Comparison of ENCODE assay signal across 8 cellular contexts in the genomic region with DNA sequence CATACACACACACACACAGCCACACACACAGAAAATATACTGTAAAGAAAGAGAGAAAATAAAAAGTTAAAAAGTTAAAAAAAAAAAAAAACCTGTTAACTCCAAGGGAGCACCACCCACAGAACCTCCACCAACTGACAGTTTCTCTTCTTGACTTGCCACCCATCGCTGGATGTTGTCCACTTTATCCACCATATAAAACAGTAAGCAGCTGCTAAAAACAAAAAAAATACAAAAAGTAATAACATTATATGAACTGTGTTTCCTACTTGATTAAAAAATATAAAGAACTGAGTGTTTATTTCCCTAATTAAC. TPM values are rescaled to one million over a fixed set of nuclear protein-coding genes. Genes with fewer than 3 reads are reported as not detected.
A peak's percentile ranks its signal among the peaks of the same experiment; 100 is the strongest.
DNase-seq lines count a peak whose midpoint lies in the region; ATAC-seq, FAIRE-seq and TF ChIP-seq lines count a peak whose summit lies in the region.

No MANE protein-coding gene starts in this region.

- TF ChIP-seq CTCF in GM06990 (IDR thresholded peaks at IDR 0.05; ENCODE audit: insufficient read depth, low read length, poor library complexity, severe bottlenecking), result no peak
- TF ChIP-seq CTCF in RWPE1 (conservative IDR thresholded peaks at IDR 0.05; ENCODE audit: low read depth), result no peak
- no peak for TF ChIP-seq CTCF in esophagus squamous epithelium (IDR thresholded peaks at IDR 0.05)

- no peak for TF ChIP-seq POLR2A in esophagus squamous epithelium (IDR thresholded peaks at IDR 0.05)

- ATAC-seq in HG03520 (IDR thresholded peaks at IDR 0.05; ENCODE audit: unreplicated experiment), result no peak

- DNase-seq in GM06990 (ENCODE audit: extremely low read depth, insufficient read length) (no peak), RWPE1 (ENCODE audit: low spot score) (no peak), esophagus squamous epithelium (lab: John Stamatoyannopoulos, UW) (no peak), GDM1 (lab: John Stamatoyannopoulos, UW) (no peak), GM19239 (ENCODE audit: insufficient read length, low spot score) (no peak)
- DNase-seq in stimulated activated CD4-positive, alpha-beta T cell treated with anti-CD3 and anti-CD28 coated beads, Interleukin-2, amount 100 ng/mL, for 48 hours, result no peak

- no peaks in the 10 kb centered on the region for H3K27me3 ChIP-seq in GM06990 (replicated peaks; ENCODE audit: control insufficient read depth, insufficient read depth, low read length)
- H3K27me3 ChIP-seq in esophagus squamous epithelium, result no peaks in the 10 kb centered on the region
- no peaks in the 10 kb centered on the region for H3K27me3 ChIP-seq in rectal smooth muscle tissue (ENCODE audit: control insufficient read depth, insufficient read depth, low read length)

- POLR2A ChIA-PET in RWPE1 (lab: Yijun Ruan, JAX; ENCODE audit: low non-redundant PET), result no interaction called here

- H3K9me3 ChIP-seq in esophagus squamous epithelium, result no peaks in the 10 kb centered on the region

- CTCF ChIA-PET in RWPE1 (lab: Yijun Ruan, JAX), result interaction anchor here (0.8 to 1.5 kb wide), 3 partner anchors 10 to 29 kb away, joined by 3 to 4 read pairs (median 4); no protein-coding TSS in a partner anchor

- peak overlapping the region; percentile 72 for H3K9ac ChIP-seq in rectal smooth muscle tissue (ENCODE audit: low read length)

- H3K27ac ChIP-seq in RWPE1 (peak overlapping the region; percentile 95), esophagus squamous epithelium (peak overlapping the region in 3 of 4 donors; percentile 92 to 97 (median 96)), rectal smooth muscle tissue (ENCODE audit: low read depth, low read length) (peak overlapping the region; percentile 90)

- intact Hi-C loops in esophagus squamous epithelium (cut with DNase I), result no loop called here

- H3K4me3 ChIP-seq in GM06990 (replicated peaks; ENCODE audit: low read depth, low read length) (peak overlapping the region; percentile 84), esophagus squamous epithelium (peak overlapping the region; percentile 54 to 93 (median 86)), rectal smooth muscle tissue (ENCODE audit: low read length) (peak overlapping the region; percentile 71)

- WGBS in esophagus squamous epithelium, 2 donors, result 27 to 39% methylated on average over 1 of the region's 1 CpG

- FAIRE-seq in GM19239 (lab: Jason Lieb, UNC), result no peak

- H3K36me3 ChIP-seq in GM06990 (ENCODE audit: control insufficient read depth, insufficient read depth, low read length) (no peaks in the 10 kb centered on the region), esophagus squamous epithelium (no peaks in the 10 kb centered on the region), rectal smooth muscle tissue (ENCODE audit: control insufficient read depth, insufficient read depth, low read length) (no peaks in the 10 kb centered on the region)

- H3K4me1 ChIP-seq in esophagus squamous epithelium, result peaks cover 29 to 72% (median 33%) of the 10 kb centered on the region in 3 donors
- peaks cover 12% of the 10 kb centered on the region for H3K4me1 ChIP-seq in rectal smooth muscle tissue (ENCODE audit: control insufficient read depth, insufficient read depth, low read length)

RNA-seq across cellular contexts. Expression of a gene that starts 1.2 kb away (rescaled TPM):
- 10 to 100 TPM in 2 of 4 donors, 1 to 10 TPM in 2; 8.2 to 18.9 (median 10.6) TPM for total RNA-seq in esophagus squamous epithelium

RNA-seq across cellular contexts. Expression of a gene that starts 10.6 kb away (rescaled TPM):
- total RNA-seq in esophagus squamous epithelium, result 10 to 100 TPM in 1 of 4 donors, 1 to 10 TPM in 3; 2.9 to 12.4 (median 6.5) TPM

RNA-seq across cellular contexts. Expression of a gene that starts 59.8 kb away (rescaled TPM):
- total RNA-seq in esophagus squamous epithelium, result 10 to 100 TPM in 3 of 4 donors, 1 to 10 TPM in 1; 2.6 to 22.5 (median 12.8) TPM
